Comparison of ENCODE assay signal across 22 cellular contexts in genomic region chr17:66620528-66620927, GRCh38.
DNase-seq lines count a peak whose midpoint lies in the region; ATAC-seq, FAIRE-seq and TF ChIP-seq lines count a peak whose summit lies in the region.
"Had no signal": no experiment of that assay in that cellular context is flagged by ENCODE, and none has a peak within 500 bp of the region (broad histone marks: within the 10 kb centered on the region; RNA-seq: fewer than 3 reads in every experiment).

No MANE protein-coding gene starts in this region.

- H3K9ac ChIP-seq in SK-N-SH, result no peak overlapping the region
- no peak overlapping the region for H3K9ac ChIP-seq in GM12878 (ENCODE audit: control insufficient read depth, insufficient read depth, low read length)

- H3K4me1 Mint-ChIP-seq in osteocyte (ENCODE audit: unreplicated experiment), result peaks cover 16% of the 10 kb centered on the region
- H3K4me1 Mint-ChIP-seq: GM23338, H9 had no signal

- 69% methylated on average over 2 of the region's 2 CpGs for WGBS in SK-N-SH (ENCODE audit: low lambda C conversion rate)
- 28% methylated on average over 2 of the region's 2 CpGs for WGBS in GM12878 (ENCODE audit: insufficient coverage, insufficient replicate concordance, low lambda C conversion rate, missing lambda C conversion rate)

- no peak for TF ChIP-seq EP300 in SK-N-SH (IDR thresholded peaks at IDR 0.05; ENCODE audit: borderline replicate concordance in 1 of 2, low read depth in 1 of 2, low read length in 1 of 2)
- no peak for TF ChIP-seq EP300 in GM12878 (IDR thresholded peaks at IDR 0.05; ENCODE audit: borderline replicate concordance in 1 of 2, control insufficient read depth in 1 of 2, low read depth in 2 of 2, low read length in 2 of 2)

- no peaks in the 10 kb centered on the region for H3K9me2 ChIP-seq in SK-N-SH

- H3K27ac Mint-ChIP-seq in osteocyte (ENCODE audit: unreplicated experiment), result peak overlapping the region; percentile 52
- H3K27ac Mint-ChIP-seq: GM23338, H9 had no signal

- H3K36me3 Mint-ChIP-seq in osteocyte (ENCODE audit: unreplicated experiment), result peaks cover 4% of the 10 kb centered on the region

- H3K27me3 ChIP-seq in SK-N-SH (ENCODE audit: insufficient read depth) (no peaks in the 10 kb centered on the region), GM12878 (replicated peaks in 1 of 2; ENCODE audit: control insufficient read depth in 2 of 2, insufficient read depth in 2 of 2, low read length in 1 of 2) (no peaks in the 10 kb centered on the region)

- SMC1A ChIA-PET in GM12878 (lab: Charles Lee; ENCODE audit: uncharacterized antibody, unreplicated experiment), result interaction anchor here (0.5 to 2.7 kb wide), 11 partner anchors 9 to 421 kb away, joined by 3 to 12 read pairs (median 3); no protein-coding TSS in a partner anchor

- H3K27ac ChIP-seq in SK-N-SH (ENCODE audit: low read depth in 2 of 2, low read length in 1 of 2), result peak overlapping the region; percentile 11 to 17; a peak in 2 of 4 replicates
- H3K27ac ChIP-seq in GM12878 (ENCODE audit: control insufficient read depth, insufficient read depth), result no peak overlapping the region

- no peak for TF ChIP-seq POLR2A in GM12878 (IDR thresholded peaks at IDR 0.05; ENCODE audit: low read depth, low read length)

- intact Hi-C loops in GM12878 (cut with micrococcal nuclease; ENCODE audit: unreplicated experiment), result no loop called here

- in situ Hi-C loops in GM12878 (cut with MboI), result no loop called here

- POLR2A ChIA-PET in SK-N-SH (lab: Yijun Ruan, JAX), result no interaction called here
- POLR2A ChIA-PET in GM12878 (lab: Charles Lee), result interaction anchor here (0.9 to 1.6 kb wide), 2 partner anchors 11 to 92 kb away, joined by 3 to 5 read pairs; no protein-coding TSS in a partner anchor

- H3K9me3 ChIP-seq in SK-N-SH (no peaks in the 10 kb centered on the region), GM12878 (replicated peaks; ENCODE audit: control insufficient read depth, insufficient read depth, low read length) (no peaks in the 10 kb centered on the region)

- CTCF ChIA-PET in SK-N-SH (lab: Yijun Ruan, JAX), result interaction anchor here (0.8 to 4.6 kb wide), 11 partner anchors 9 to 420 kb away, joined by 3 to 23 read pairs (median 4); no protein-coding TSS in a partner anchor
- CTCF ChIA-PET in GM12878 (lab: Yijun Ruan, JAX), result interaction anchor here (0.5 to 2.7 kb wide), 7 partner anchors 9 to 199 kb away, joined by 3 to 8 read pairs (median 5); no protein-coding TSS in a partner anchor

- H3K4me2 ChIP-seq in SK-N-SH (peak overlapping the region; percentile 3; the same call in 1 of the 2 replicates), GM12878 (ENCODE audit: control insufficient read depth, insufficient read depth) (no peak overlapping the region)
- H3K4me2 ChIP-seq: GM23338 had no signal

- H3K9me3 Mint-ChIP-seq in osteocyte (ENCODE audit: unreplicated experiment), result no peaks in the 10 kb centered on the region
- H3K9me3 Mint-ChIP-seq: GM23338, H9 had no signal

- H2AFZ ChIP-seq in SK-N-SH (ENCODE audit: low read depth) (no peak overlapping the region), GM12878 (ENCODE audit: control insufficient read depth, low read depth, low read length) (no peak overlapping the region)
- H2AFZ ChIP-seq: GM23338 had no signal

- H3K79me2 ChIP-seq in SK-N-SH (ENCODE audit: insufficient read depth) (peaks cover 73% of the 10 kb centered on the region), GM12878 (ENCODE audit: control insufficient read depth, insufficient read depth, low read length) (no peaks in the 10 kb centered on the region)

- BruUV-seq in GM12878 (replicated peaks; lab: Mats Ljungman, UMichigan), result no TSS peak

- H3K36me3 ChIP-seq in SK-N-SH (replicated peaks in 1 of 2; ENCODE audit: control insufficient read depth in 1 of 2, insufficient read depth in 2 of 2, low read length in 1 of 2) (no peaks in the 10 kb centered on the region), GM12878 (ENCODE audit: control insufficient read depth in 2 of 2, insufficient read depth in 2 of 2, low read length in 1 of 2) (no peaks in the 10 kb centered on the region)

- DNase-seq in EL (peak; percentile 17), SK-N-SH (no peak), GM12878 (ENCODE audit: low read depth, low spot score) (no peak), osteocyte (ENCODE audit: extremely low spot score, unreplicated experiment) (no peak), RCC 7860 (ENCODE audit: low spot score) (no peak), HT-29 (ENCODE audit: low spot score) (no peak)
- DNase-seq: DMS53, GDM1, H9, NCI-H1092 treated with DMSO at 0.1 percent for 48 hours, NCI-H1436, NCI-H187, NCI-H2081 treated with DMSO at 0.1 percent for 48 hours, NCI-H2171, NCI-H226, NCI-H510A, NCI-H69, SHP77 treated with DMSO at 0.1 percent for 48 hours had no signal

- peaks cover 36% of the 10 kb centered on the region for H4K20me1 ChIP-seq in SK-N-SH (ENCODE audit: insufficient read depth)
- no peaks in the 10 kb centered on the region for H4K20me1 ChIP-seq in GM12878 (ENCODE audit: control insufficient read depth, insufficient read depth)

- no peaks in the 10 kb centered on the region for H3K27me3 Mint-ChIP-seq in osteocyte (ENCODE audit: unreplicated experiment)

- H3K4me3 ChIP-seq in SK-N-SH (ENCODE audit: low read depth in 2 of 2, low read length in 1 of 2) (no peak overlapping the region), GM12878 (no peak overlapping the region)
- H3K4me3 ChIP-seq: GM23338 had no signal

- no peak overlapping the region for H3K4me3 Mint-ChIP-seq in osteocyte (ENCODE audit: unreplicated experiment)
- H3K4me3 Mint-ChIP-seq: GM23338, H9 had no signal

- H3K4me1 ChIP-seq in SK-N-SH (ENCODE audit: control insufficient read depth in 1 of 2, insufficient read depth in 2 of 2, low read depth in 1 of 2, low read length in 1 of 2) (peaks cover 5 to 10% of the 10 kb centered on the region in 2 experiments; a peak in 3 of 4 replicates), GM12878 (ENCODE audit: control insufficient read depth, insufficient read depth, low read length) (no peaks in the 10 kb centered on the region)

- no peak for ATAC-seq in GM12878
- ATAC-seq in GM18517 (IDR thresholded peaks at IDR 0.05; ENCODE audit: unreplicated experiment), result no peak
- ATAC-seq: GM23338 had no signal

- no peak for TF ChIP-seq RAD21 in SK-N-SH (IDR thresholded peaks at IDR 0.05; ENCODE audit: low read length)
- no peak for TF ChIP-seq RAD21 in GM12878 (IDR thresholded peaks at IDR 0.05; ENCODE audit: insufficient read depth, low read depth, low read length)

- peaks cover 7% of the 10 kb centered on the region for H3F3A ChIP-seq in SK-N-SH (replicated peaks; ENCODE audit: insufficient read depth)

- TF ChIP-seq CTCF in SK-N-SH (IDR thresholded peaks at IDR 0.05) (no peak), GM12878 (IDR thresholded peaks at IDR 0.05 in 2 of 3, conservative IDR thresholded peaks at IDR 0.05 in 1 of 3; ENCODE audit: control insufficient read depth in 2 of 3, extremely low read depth in 1 of 3, insufficient read depth in 1 of 3, low read depth in 3 of 3, low read length in 3 of 3) (no peak), osteocyte (IDR thresholded peaks at IDR 0.05) (no peak)

- FAIRE-seq in GM12878 (lab: Jason Lieb, UNC), result no peak
- FAIRE-seq in RCC 7860 (lab: Jason Lieb, UNC), result no peak
- FAIRE-seq: D721Med, GM12892 had no signal

- RAD21 ChIA-PET in GM12878 (lab: Charles Lee; ENCODE audit: unreplicated experiment), result interaction anchor here (1.0 to 1.2 kb wide), 3 partner anchors 9 to 53 kb away, joined by 3 to 4 read pairs (median 3); no protein-coding TSS in a partner anchor

TF ChIP-seq in SK-N-SH, 30 proteins besides CTCF, POLR2A, EP300 and RAD21:
- TF ChIP-seq RFX5 (IDR thresholded peaks at IDR 0.05; ENCODE audit: low read length) (no peak), NRF1 (IDR thresholded peaks at IDR 0.05; ENCODE audit: low read depth, low read length) (no peak), TCF12 (IDR thresholded peaks at IDR 0.05) (0 out of 2 replicates have a peak, but pooled peaks have one; percentile 13), PBX3 (IDR thresholded peaks at IDR 0.05) (0 out of 2 replicates have a peak, but pooled peaks have one; percentile 47), NFIC (IDR thresholded peaks at IDR 0.05; ENCODE audit: borderline replicate concordance) (0 out of 2 replicates have a peak, but pooled peaks have one; percentile 15), RCOR1 (IDR thresholded peaks at IDR 0.05; ENCODE audit: low read length) (no peak)

TF ChIP-seq in GM12878, 131 proteins besides CTCF, POLR2A, EP300 and RAD21:
- TF ChIP-seq, protein P1, sequence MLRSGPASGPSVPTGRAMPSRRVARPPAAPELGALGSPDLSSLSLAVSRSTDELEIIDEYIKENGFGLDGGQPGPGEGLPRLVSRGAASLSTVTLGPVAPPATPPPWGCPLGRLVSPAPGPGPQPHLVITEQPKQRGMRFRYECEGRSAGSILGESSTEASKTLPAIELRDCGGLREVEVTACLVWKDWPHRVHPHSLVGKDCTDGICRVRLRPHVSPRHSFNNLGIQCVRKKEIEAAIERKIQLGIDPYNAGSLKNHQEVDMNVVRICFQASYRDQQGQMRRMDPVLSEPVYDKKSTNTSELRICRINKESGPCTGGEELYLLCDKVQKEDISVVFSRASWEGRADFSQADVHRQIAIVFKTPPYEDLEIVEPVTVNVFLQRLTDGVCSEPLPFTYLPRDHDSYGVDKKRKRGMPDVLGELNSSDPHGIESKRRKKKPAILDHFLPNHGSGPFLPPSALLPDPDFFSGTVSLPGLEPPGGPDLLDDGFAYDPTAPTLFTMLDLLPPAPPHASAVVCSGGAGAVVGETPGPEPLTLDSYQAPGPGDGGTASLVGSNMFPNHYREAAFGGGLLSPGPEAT (IDR thresholded peaks at IDR 0.05; ENCODE audit: low read depth), result 0 out of 2 replicates have a peak, but pooled peaks have one; percentile 27
- no peak for TF ChIP-seq NBN (IDR thresholded peaks at IDR 0.05)
